Comparison of ENCODE assay signal across 9 cellular contexts in the genomic region with DNA sequence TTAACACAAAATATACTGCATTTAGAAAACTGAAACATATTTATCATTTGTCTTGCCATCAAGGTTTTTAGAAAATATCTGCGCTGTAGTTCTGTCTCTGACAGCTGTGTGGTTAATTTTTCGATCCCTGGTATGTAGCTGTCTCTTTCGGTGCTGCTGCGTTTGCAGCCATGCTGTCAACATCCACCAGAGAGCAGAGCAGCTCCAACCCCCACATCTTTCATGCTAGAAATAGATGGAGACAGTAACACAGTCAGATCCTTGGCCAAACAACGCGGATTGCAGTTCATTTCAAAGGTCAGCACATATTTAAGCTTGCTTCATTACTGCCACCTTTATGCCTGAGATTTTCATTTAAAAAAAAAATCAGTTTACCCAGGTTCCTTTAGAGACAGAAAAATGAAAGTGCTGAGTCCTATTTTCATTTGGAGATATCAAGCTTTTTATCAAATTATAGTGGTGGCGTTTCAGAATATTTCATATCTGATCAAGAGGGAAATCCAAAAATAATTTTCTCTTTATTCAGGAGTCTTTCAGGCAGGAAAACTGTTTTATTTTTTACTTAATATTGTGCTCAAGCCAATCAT.
DNase-seq lines count a peak whose midpoint lies in the region; ATAC-seq, FAIRE-seq and TF ChIP-seq lines count a peak whose summit lies in the region.
"Had no signal": no experiment of that assay in that cellular context is flagged by ENCODE, and none has a peak within 500 bp of the region (broad histone marks: within the 10 kb centered on the region; RNA-seq: fewer than 3 reads in every experiment).

No MANE protein-coding gene starts in this region.

- H3K27me3 Mint-ChIP-seq in effector memory CD8-positive, alpha-beta T cell, result no peaks in the 10 kb centered on the region

- in situ Hi-C loops in G401 (cut with HindIII; ENCODE audit: low sequenced_read_pairs), result no loop called here

- H3K36me3 Mint-ChIP-seq in effector memory CD8-positive, alpha-beta T cell (ENCODE audit: insufficient read depth), result no peaks in the 10 kb centered on the region

- WGBS in small intestine, 3 donors, result 15 to 20% (median 16%) methylated on average over 7 of the region's 7 CpGs
- WGBS in ovary, 3 donors, result 2 to 10% (median 3%) methylated on average over 7 of the region's 7 CpGs

- TF ChIP-seq POLR2A in ovary (IDR thresholded peaks at IDR 0.05), result no peak

- no peaks in the 10 kb centered on the region for H3K9me3 Mint-ChIP-seq in effector memory CD8-positive, alpha-beta T cell

- no peaks in the 10 kb centered on the region for H3K27me3 ChIP-seq in OCI-LY1 (ENCODE audit: insufficient read depth, low read length)
- no peaks in the 10 kb centered on the region for H3K27me3 ChIP-seq in small intestine (ENCODE audit: control insufficient read depth in 2 of 2, insufficient read depth in 2 of 2, low read length in 2 of 2)
- no peaks in the 10 kb centered on the region for H3K27me3 ChIP-seq in ovary

- H3K4me3 ChIP-seq in OCI-LY1 (ENCODE audit: low read depth, low read length, poor library complexity, severe bottlenecking), result no peak overlapping the region
- H3K4me3 ChIP-seq in foreskin fibroblast (ENCODE audit: low read depth in 1 of 2, low read length in 2 of 2), result no peak overlapping the region
- no peak overlapping the region for H3K4me3 ChIP-seq in small intestine (ENCODE audit: low read depth in 1 of 2, low read length in 2 of 2)
- no peak overlapping the region for H3K4me3 ChIP-seq in ovary
- H3K4me3 ChIP-seq: skin epidermis had no signal

- no peaks in the 10 kb centered on the region for H3K9me2 ChIP-seq in OCI-LY1 (ENCODE audit: low read depth, low read length)

- no peaks in the 10 kb centered on the region for H3K36me3 ChIP-seq in OCI-LY1 (ENCODE audit: insufficient read depth, low read length)
- H3K36me3 ChIP-seq in small intestine (ENCODE audit: control insufficient read depth in 2 of 2, insufficient read depth in 2 of 2, low read length in 2 of 2), result no peaks in the 10 kb centered on the region
- no peaks in the 10 kb centered on the region for H3K36me3 ChIP-seq in ovary

- TF ChIP-seq EP300 in ovary (IDR thresholded peaks at IDR 0.05), result no peak

- FAIRE-seq in small intestine (lab: Jason Lieb, UNC), result no peak

- H2AFZ ChIP-seq in OCI-LY1 (ENCODE audit: low read length), result no peak overlapping the region

- no peak overlapping the region for H3K27ac ChIP-seq in OCI-LY1 (ENCODE audit: low read depth, low read length, poor library complexity, severe bottlenecking)
- H3K27ac ChIP-seq in small intestine (ENCODE audit: low read depth in 1 of 2, low read length in 1 of 2), result no peak overlapping the region
- H3K27ac ChIP-seq in ovary, result no peak overlapping the region
- H3K27ac ChIP-seq: skin epidermis had no signal

- H3K4me1 Mint-ChIP-seq in effector memory CD8-positive, alpha-beta T cell (ENCODE audit: low read depth in 2 of 2), result no peaks in the 10 kb centered on the region

- H3K4me3 Mint-ChIP-seq in effector memory CD8-positive, alpha-beta T cell, result no peak overlapping the region

- TF ChIP-seq CTCF in OCI-LY1 (IDR thresholded peaks at IDR 0.05; ENCODE audit: low read length) (peak; percentile 35; the same call in 1 of the 2 replicates), foreskin fibroblast (IDR thresholded peaks at IDR 0.05; ENCODE audit: low read depth, low read length) (peak; percentile 42), ovary (IDR thresholded peaks at IDR 0.05) (no peak)

- H3K4me1 ChIP-seq in OCI-LY1 (ENCODE audit: insufficient read depth, low read length, severe bottlenecking), result no peaks in the 10 kb centered on the region
- no peaks in the 10 kb centered on the region for H3K4me1 ChIP-seq in small intestine (ENCODE audit: control insufficient read depth in 2 of 2, insufficient read depth in 1 of 2, low read depth in 1 of 2, low read length in 1 of 2)
- H3K4me1 ChIP-seq in ovary (ENCODE audit: insufficient read depth), result no peaks in the 10 kb centered on the region

- H3K9ac ChIP-seq in OCI-LY1 (ENCODE audit: low read length), result no peak overlapping the region

- no peaks in the 10 kb centered on the region for H4K20me1 ChIP-seq in OCI-LY1 (ENCODE audit: insufficient read depth, low read length)

- no peaks in the 10 kb centered on the region for H3F3A ChIP-seq in OCI-LY1 (ENCODE audit: insufficient read depth, low read length)

- DNase-seq in G401 (ENCODE audit: low spot score) (peak; percentile 33), foreskin fibroblast (peak; percentile 5 to 11), small intestine (peak; percentile 1), ovary (no peak)
- no peak for DNase-seq in effector memory CD8-positive, alpha-beta T cell

- no peak overlapping the region for H3K27ac Mint-ChIP-seq in effector memory CD8-positive, alpha-beta T cell

- H3K9me3 ChIP-seq in OCI-LY1 (ENCODE audit: low read length), result no peaks in the 10 kb centered on the region
- no peaks in the 10 kb centered on the region for H3K9me3 ChIP-seq in small intestine (ENCODE audit: control insufficient read depth, low read depth)
- H3K9me3 ChIP-seq in ovary, result no peaks in the 10 kb centered on the region

- no peak overlapping the region for H3K4me2 ChIP-seq in OCI-LY1 (ENCODE audit: low read length)

- intact Hi-C loops in ovary (cut with DNase I), result no loop called here

- no peaks in the 10 kb centered on the region for H3K79me2 ChIP-seq in OCI-LY1 (ENCODE audit: insufficient read depth, low read length)

- ATAC-seq in HG03439 (IDR thresholded peaks at IDR 0.05; ENCODE audit: unreplicated experiment), result peak; percentile 47
- no peak for ATAC-seq in effector memory CD8-positive, alpha-beta T cell (replicated peaks)
- ATAC-seq in HG03342 (IDR thresholded peaks at IDR 0.05; ENCODE audit: unreplicated experiment), result no peak

Comparison
In these comparisons a context has a peak if more than half of its experiments do, and no peak if none do; other contexts are left out.
1. DNase-seq: peak in G401 (single experiment), foreskin fibroblast (2 of 2) and small intestine (single experiment); none in effector memory CD8-positive, alpha-beta T cell (0 of 3) and ovary (0 of 5).
2. CTCF ChIP-seq: peak in OCI-LY1 (single experiment) and foreskin fibroblast (single experiment); none in ovary (0 of 3).